ENCODE assay signal across 22 cellular contexts in genomic region chr11:66861051-66861773, GRCh38. TPM values are rescaled to one million over a fixed set of nuclear protein-coding genes. Genes with fewer than 3 reads are reported as not detected.
DNase-seq lines count a peak whose midpoint lies in the region; ATAC-seq, FAIRE-seq and TF ChIP-seq lines count a peak whose summit lies in the region.
"Had no signal": no experiment of that assay in that cellular context is flagged by ENCODE, and none has a peak within 500 bp of the region (broad histone marks: within the 10 kb centered on the region; RNA-seq: fewer than 3 reads in every experiment).

No MANE protein-coding gene starts in this region.

- H3K36me3 ChIP-seq in HepG2 (replicated peaks in 1 of 2; ENCODE audit: control insufficient read depth in 1 of 2, insufficient read depth in 2 of 2, low read length in 2 of 2) (peaks cover 17 to 20% of the 10 kb centered on the region in 2 experiments; a peak in 3 of 5 replicates), right lobe of liver (peaks cover 0 to 61% (median 18%) of the 10 kb centered on the region in 4 donors), iPS-15b (ENCODE audit: control insufficient read depth, insufficient read depth, low read length) (peaks cover 26% of the 10 kb centered on the region)

- POLR2A ChIA-PET in HepG2 (lab: Yijun Ruan, JAX) = no interaction called here

- H3K4me2 ChIP-seq in HepG2 (ENCODE audit: low read depth, low read length) = no peak overlapping the region

- H3K9me3 ChIP-seq in HepG2 (ENCODE audit: low read length) (no peaks in the 10 kb centered on the region), right lobe of liver (no peaks in the 10 kb centered on the region), iPS-15b (ENCODE audit: control insufficient read depth, insufficient read depth, low read length) (no peaks in the 10 kb centered on the region)
- H3K9me3 ChIP-seq: SJCRH30 had no signal

- TF ChIP-seq EP300 in HepG2 (IDR thresholded peaks at IDR 0.05; ENCODE audit: low read depth in 2 of 2, low read length in 2 of 2) (no peak), HepG2 (CRISPR knock-in tag; IDR thresholded peaks at IDR 0.05; ENCODE audit: borderline replicate concordance) (no peak)

- no peak for FAIRE-seq in HepG2 (lab: Jason Lieb, UNC)
- FAIRE-seq: GM18507, RCC 7860 had no signal

- H4K20me1 ChIP-seq in HepG2 (ENCODE audit: insufficient read depth, low read length) = no peaks in the 10 kb centered on the region

- ATAC-seq in HepG2 (no peak), right lobe of liver (no peak), GM21528 (IDR thresholded peaks at IDR 0.05; ENCODE audit: low FRiP score, unreplicated experiment) (no peak), left lobe of liver (no peak)
- ATAC-seq: SK-N-SH treated with all-trans-retinoic acid at 6 μM for 48 hours had no signal

- 98% methylated on average over 17 of the region's 32 CpGs for WGBS in HepG2 (ENCODE audit: low lambda C conversion rate)
- WGBS in right lobe of liver (ENCODE audit: insufficient coverage, low coverage, low lambda C conversion rate, missing lambda C conversion rate) = 96% methylated on average over 12 of the region's 32 CpGs

- TF ChIP-seq CTCF in HepG2 (CRISPR knock-in tag; IDR thresholded peaks at IDR 0.05) (no peak), right lobe of liver (IDR thresholded peaks at IDR 0.05) (no peak), coronary artery (IDR thresholded peaks at IDR 0.05) (no peak)

- DNase-seq in HepG2 (ENCODE audit: low spot score) (no peak), right lobe of liver (no peak), posterior vena cava (ENCODE audit: low spot score) (peak; percentile 64), coronary artery (ENCODE audit: low spot score) (no peak), left lobe of liver (ENCODE audit: low spot score) (no peak)
- DNase-seq: CD4-positive, alpha-beta T cell; COR-L47; DMS53; KBM-7; NCI-H1105 treated with DMSO at 0.1 percent for 48 hours; NCI-H146; NCI-H1930; NCI-H2107; NCI-H524; NCI-H774; SJCRH30 had no signal

- H3K27me3 ChIP-seq in HepG2 (ENCODE audit: control insufficient read depth in 1 of 2, insufficient read depth in 2 of 2, low read length in 2 of 2) (no peaks in the 10 kb centered on the region), right lobe of liver (no peaks in the 10 kb centered on the region), iPS-15b (ENCODE audit: control insufficient read depth, insufficient read depth, low read length) (no peaks in the 10 kb centered on the region)
- H3K27me3 ChIP-seq: SJCRH30 had no signal

- no TSS peak for BruUV-seq in HepG2 (replicated peaks; lab: Mats Ljungman, UMichigan)

- H3K4me1 ChIP-seq in HepG2 (ENCODE audit: insufficient read depth, low read length) = no peaks in the 10 kb centered on the region
- peaks cover 0 to 9% (median 0%) of the 10 kb centered on the region in 4 donors for H3K4me1 ChIP-seq in right lobe of liver
- H3K4me1 ChIP-seq in iPS-15b (ENCODE audit: control insufficient read depth, insufficient read depth, low read length) = no peaks in the 10 kb centered on the region

- H2AFZ ChIP-seq in HepG2 (ENCODE audit: low read length) = no peak overlapping the region

- H3K27ac ChIP-seq in HepG2 (ENCODE audit: extremely low read length, insufficient read depth, low read length) (no peak overlapping the region), right lobe of liver (no peak overlapping the region), coronary artery (no peak overlapping the region)
- H3K27ac ChIP-seq: HL-60, SJCRH30 had no signal

- TF ChIP-seq RAD21 in HepG2 (CRISPR knock-in tag; IDR thresholded peaks at IDR 0.05) = no peak

- CTCF ChIA-PET in HepG2 (lab: Yijun Ruan, JAX; ENCODE audit: low intra/inter-chr PET ratio, low total read pairs) = no interaction called here

- H3K79me2 ChIP-seq in HepG2 (ENCODE audit: insufficient read depth, low read length) = no peaks in the 10 kb centered on the region

- H3K4me3 ChIP-seq in HepG2 (replicated peaks in 1 of 3; ENCODE audit: insufficient read depth in 1 of 3, low read depth in 2 of 3, low read length in 3 of 3) = no peak overlapping the region
- H3K4me3 ChIP-seq in right lobe of liver = no peak overlapping the region
- H3K4me3 ChIP-seq in iPS-15b (ENCODE audit: low read depth, low read length) = no peak overlapping the region
- H3K4me3 ChIP-seq in coronary artery = no peak overlapping the region
- H3K4me3 ChIP-seq: SJCRH30 had no signal

- in situ Hi-C loops in HepG2 (cut with HindIII; ENCODE audit: extremely low pct_ligation_motif_present, low pct_unique_long_range_greater_than_20kb) = no loop called here

- no peak; a peak in 1 of 4 replicates for TF ChIP-seq POLR2A in HepG2 (IDR thresholded peaks at IDR 0.05; ENCODE audit: insufficient read depth in 1 of 2, low read depth in 2 of 2, low read length in 2 of 2)
- no peak for TF ChIP-seq POLR2A in right lobe of liver (IDR thresholded peaks at IDR 0.05)

- intact Hi-C loops in HepG2 (cut with micrococcal nuclease; ENCODE audit: unreplicated experiment) = no loop called here
- intact Hi-C loops in right lobe of liver (cut with DNase I) = no loop called here
- intact Hi-C loops in posterior vena cava (cut with DNase I) = no loop called here

- H3K9ac ChIP-seq in HepG2 (ENCODE audit: insufficient read depth, low read depth, low read length) = no peak overlapping the region
- H3K9ac ChIP-seq in iPS-15b (ENCODE audit: low read depth, low read length) = peak overlapping the region; percentile 8

TF ChIP-seq in HepG2, 621 proteins besides CTCF, POLR2A, EP300 and RAD21 (continues in another document):
- TF ChIP-seq AGO2 (optimal IDR thresholded peaks at IDR 0.05; ENCODE audit: low read depth, low read length) = peak; percentile 31

RNA-seq across cellular contexts. Expression of gene LRFN4, which starts 4.3 kb away (rescaled TPM):
- 4.4 and 6.8 TPM in 2 replicates for total RNA-seq in HepG2 (2016; rRNA removed; fragmentation: Illumina TruSeq; extraction: Trizol)
- total RNA-seq in HepG2 (2016; cell fraction: cytosol; rRNA removed; fragmentation: Illumina TruSeq; extraction: Trizol; ENCODE audit: low read depth) = 1.1 TPM in 2 replicates
- 3.5 and 6.4 TPM in 2 replicates for total RNA-seq in HepG2 (2016; cell fraction: insoluble cytoplasmic fraction; rRNA removed; fragmentation: Illumina TruSeq; extraction: Trizol)
- 4.1 and 5.5 TPM in 2 replicates for total RNA-seq in HepG2 (2016; cell fraction: membrane; rRNA removed; fragmentation: Illumina TruSeq; extraction: Trizol)
- total RNA-seq in HepG2 (2016; cell fraction: nucleus; rRNA removed; fragmentation: Illumina TruSeq; extraction: Trizol) = 2.9 and 5.5 TPM in 2 replicates
- polyA plus RNA-seq in HepG2 (2011; rRNA removed) = 1.3 and 2.4 TPM in 2 replicates
- polyA plus RNA-seq in HepG2 (2011; cell fraction: cytosol; rRNA removed) = 1.7 and 3.3 TPM in 2 replicates
- polyA plus RNA-seq in HepG2 (2011; cell fraction: nucleus; rRNA removed) = 7.1 and 9.6 TPM in 2 replicates
- 1.2 and 2.5 TPM in 2 replicates for polyA plus RNA-seq in HepG2 (2012)
- polyA plus RNA-seq in HepG2 (2016; cell fraction: cytosol; fragmentation: Illumina TruSeq; extraction: Trizol; ENCODE audit: low read depth) = 1.4 and 1.5 TPM in 2 replicates
- polyA plus RNA-seq in HepG2 (2016; cell fraction: insoluble cytoplasmic fraction; fragmentation: Illumina TruSeq; extraction: Trizol; ENCODE audit: low read depth) = 3.8 and 4.4 TPM in 2 replicates
- 3.3 and 4.1 TPM in 2 replicates for polyA plus RNA-seq in HepG2 (2016; cell fraction: membrane; fragmentation: Illumina TruSeq; extraction: Trizol; ENCODE audit: low read depth)
- polyA plus RNA-seq in HepG2 (2016; cell fraction: nucleus; fragmentation: Illumina TruSeq; extraction: Trizol; ENCODE audit: insufficient read depth, low read depth) = 7.3 and 8.5 TPM in 2 replicates
- 3.9 and 38.9 TPM in 2 replicates for polyA minus RNA-seq in HepG2 (2011; rRNA and poly(A)+ RNA removed; ENCODE audit: low replicate concordance)
- 2.7 and 3.0 TPM in 2 replicates for polyA minus RNA-seq in HepG2 (2011; cell fraction: cytosol; rRNA and poly(A)+ RNA removed)
- 1.1 and 1.5 TPM in 2 replicates for polyA minus RNA-seq in HepG2 (2011; cell fraction: nucleus; rRNA and poly(A)+ RNA removed)
- total RNA-seq in right lobe of liver = 1 to 10 TPM in 3 of 6 experiments, under 1 TPM in 3; 0.48 to 4.7 (median 1.1) TPM
- 10 to 100 TPM; 15.0 to 16.9 TPM for total RNA-seq in posterior vena cava
- total RNA-seq in left lobe of liver = 1.1 TPM

RNA-seq across cellular contexts. Expression of gene RCE1, which starts 18.0 kb away (rescaled TPM):
- total RNA-seq in HepG2 (2016; rRNA removed; fragmentation: Illumina TruSeq; extraction: Trizol) (8.0 and 22.2 TPM in 2 replicates), right lobe of liver (1 to 10 TPM; 3.1 to 7.7 (median 4.5) TPM), posterior vena cava (1 to 10 TPM; 7.9 to 9.1 TPM), left lobe of liver (3.2 TPM)
- 5.3 and 5.8 TPM in 2 replicates for total RNA-seq in HepG2 (2016; cell fraction: cytosol; rRNA removed; fragmentation: Illumina TruSeq; extraction: Trizol; ENCODE audit: low read depth)
- 8.3 and 23.5 TPM in 2 replicates for total RNA-seq in HepG2 (2016; cell fraction: insoluble cytoplasmic fraction; rRNA removed; fragmentation: Illumina TruSeq; extraction: Trizol)
- 9.8 and 10.6 TPM in 2 replicates for total RNA-seq in HepG2 (2016; cell fraction: membrane; rRNA removed; fragmentation: Illumina TruSeq; extraction: Trizol)
- total RNA-seq in HepG2 (2016; cell fraction: nucleus; rRNA removed; fragmentation: Illumina TruSeq; extraction: Trizol) = 18.1 and 22.0 TPM in 2 replicates
- 22.4 and 29.3 TPM in 2 replicates for polyA plus RNA-seq in HepG2 (2011; rRNA removed)
- 18.4 and 29.0 TPM in 2 replicates for polyA plus RNA-seq in HepG2 (2011; cell fraction: cytosol; rRNA removed)
- 56.2 and 66.8 TPM in 2 replicates for polyA plus RNA-seq in HepG2 (2011; cell fraction: nucleus; rRNA removed)
- 14.4 and 22.1 TPM in 2 replicates for polyA plus RNA-seq in HepG2 (2012)
- 5.7 and 6.5 TPM in 2 replicates for polyA plus RNA-seq in HepG2 (2016; cell fraction: cytosol; fragmentation: Illumina TruSeq; extraction: Trizol; ENCODE audit: low read depth)
- 9.5 and 11.9 TPM in 2 replicates for polyA plus RNA-seq in HepG2 (2016; cell fraction: insoluble cytoplasmic fraction; fragmentation: Illumina TruSeq; extraction: Trizol; ENCODE audit: low read depth)
- polyA plus RNA-seq in HepG2 (2016; cell fraction: membrane; fragmentation: Illumina TruSeq; extraction: Trizol; ENCODE audit: low read depth) = 8.8 and 9.5 TPM in 2 replicates
- 41.3 and 46.5 TPM in 2 replicates for polyA plus RNA-seq in HepG2 (2016; cell fraction: nucleus; fragmentation: Illumina TruSeq; extraction: Trizol; ENCODE audit: insufficient read depth, low read depth)
- 40.2 and 41.8 TPM in 2 replicates for polyA minus RNA-seq in HepG2 (2011; rRNA and poly(A)+ RNA removed; ENCODE audit: low replicate concordance)
- 11.0 and 11.1 TPM in 2 replicates for polyA minus RNA-seq in HepG2 (2011; cell fraction: cytosol; rRNA and poly(A)+ RNA removed)
- polyA minus RNA-seq in HepG2 (2011; cell fraction: nucleus; rRNA and poly(A)+ RNA removed) = 16.7 and 18.8 TPM in 2 replicates
